In genomic region chr2:36507408-36507812, GRCh38 we compare ENCODE assay signal across 8 cellular contexts.
DNase-seq lines count a peak whose midpoint lies in the region; ATAC-seq and TF ChIP-seq lines count a peak whose summit lies in the region.

No MANE protein-coding gene starts in this region.

- no peak for TF ChIP-seq POLR2A in gastroesophageal sphincter (IDR thresholded peaks at IDR 0.05)

- TF ChIP-seq EP300 in gastroesophageal sphincter (IDR thresholded peaks at IDR 0.05), result no peak

- H3K9me3 ChIP-seq in gastroesophageal sphincter, result no peaks in the 10 kb centered on the region
- no peaks in the 10 kb centered on the region for H3K9me3 ChIP-seq in parathyroid adenoma (ENCODE audit: control insufficient read depth, low read length)

- H3K4me2 ChIP-seq in parathyroid adenoma (ENCODE audit: low read length), result no peak overlapping the region

- no peaks in the 10 kb centered on the region for H3K27me3 ChIP-seq in gastroesophageal sphincter
- no peaks in the 10 kb centered on the region for H3K27me3 ChIP-seq in parathyroid adenoma (ENCODE audit: control insufficient read depth, insufficient read depth, low read length)

- H2AFZ ChIP-seq in parathyroid adenoma, result no peak overlapping the region

- DNase-seq in COLO668 (lab: John Stamatoyannopoulos, UW; ENCODE audit: unreplicated experiment) (peak; percentile 41), NCI-H2029 (lab: John Stamatoyannopoulos, UW) (peak; percentile 25), 8988T (no peak)
- DNase-seq in activated CD4-positive, alpha-beta T cell treated with anti-CD3 and anti-CD28 coated beads, Interleukin-2, amount 50 U/mL, for 48 hours, result peak; percentile 22 to 36

- H3K4me3 ChIP-seq in gastroesophageal sphincter, result no peak overlapping the region
- H3K4me3 ChIP-seq in parathyroid adenoma (ENCODE audit: low read depth, low read length), result no peak overlapping the region

- H3K4me1 ChIP-seq in gastroesophageal sphincter, result peaks cover 0 to under 1% (median 0%) of the 10 kb centered on the region in 3 donors
- no peaks in the 10 kb centered on the region for H3K4me1 ChIP-seq in parathyroid adenoma

- H3K36me3 ChIP-seq in gastroesophageal sphincter (peaks cover 0 to 73% of the 10 kb centered on the region in 2 donors), parathyroid adenoma (ENCODE audit: control insufficient read depth, insufficient read depth, low read length) (no peaks in the 10 kb centered on the region)

- TF ChIP-seq CTCF in gastroesophageal sphincter (IDR thresholded peaks at IDR 0.05) (peak; percentile 46 to 73 (median 60)), parathyroid adenoma (IDR thresholded peaks at IDR 0.05) (peak; percentile 56)

- H3K27ac ChIP-seq in gastroesophageal sphincter, result no peak overlapping the region
- no peak overlapping the region for H3K27ac ChIP-seq in parathyroid adenoma

- ATAC-seq in GM18868 (IDR thresholded peaks at IDR 0.05; ENCODE audit: unreplicated experiment) (peak; percentile 95), HG03025 (IDR thresholded peaks at IDR 0.05; ENCODE audit: low FRiP score, unreplicated experiment) (peak; percentile 91), gastroesophageal sphincter (peak; percentile 74)

- H3K79me2 ChIP-seq in parathyroid adenoma, result no peaks in the 10 kb centered on the region

- H3K9ac ChIP-seq in parathyroid adenoma, result no peak overlapping the region
